ENCODE assay signal across 1 cellular context in the genomic region with DNA sequence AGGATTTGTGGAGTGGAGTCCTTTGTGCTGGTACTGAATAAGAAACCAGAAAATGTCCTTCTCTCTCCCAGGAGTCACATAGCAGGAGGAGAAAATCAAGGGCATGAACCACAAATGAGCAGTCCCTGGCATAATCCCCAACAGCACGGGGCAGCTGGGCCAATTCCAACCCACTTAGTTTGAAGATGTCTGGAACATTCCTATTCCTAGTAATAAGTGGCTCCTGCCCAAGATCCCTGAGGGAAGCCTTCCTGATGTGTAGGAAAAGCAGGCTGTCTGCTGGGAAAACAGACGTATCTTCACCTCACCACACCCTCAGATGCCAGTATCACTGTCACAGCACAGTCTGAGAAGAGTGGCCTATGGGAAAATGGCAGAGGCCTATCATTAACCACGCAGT.
TF ChIP-seq lines count a peak whose summit lies in the region.

No MANE protein-coding gene starts in this region.

TF ChIP-seq in IMR-90, 13 proteins besides CTCF, POLR2A, EP300 and RAD21:
- no peak for TF ChIP-seq CHD1 (IDR thresholded peaks at IDR 0.05; ENCODE audit: low read depth, low read length)
- TF ChIP-seq MAZ (IDR thresholded peaks at IDR 0.05; ENCODE audit: borderline replicate concordance, low read depth, low read length), result no peak
- TF ChIP-seq RCOR1 (IDR thresholded peaks at IDR 0.05; ENCODE audit: insufficient replicate concordance, low read length), result no peak
- TF ChIP-seq SMC3 (IDR thresholded peaks at IDR 0.05; ENCODE audit: low read depth, low read length), result no peak
